Comparison of ENCODE assay signal across 25 cellular contexts in the genomic region with DNA sequence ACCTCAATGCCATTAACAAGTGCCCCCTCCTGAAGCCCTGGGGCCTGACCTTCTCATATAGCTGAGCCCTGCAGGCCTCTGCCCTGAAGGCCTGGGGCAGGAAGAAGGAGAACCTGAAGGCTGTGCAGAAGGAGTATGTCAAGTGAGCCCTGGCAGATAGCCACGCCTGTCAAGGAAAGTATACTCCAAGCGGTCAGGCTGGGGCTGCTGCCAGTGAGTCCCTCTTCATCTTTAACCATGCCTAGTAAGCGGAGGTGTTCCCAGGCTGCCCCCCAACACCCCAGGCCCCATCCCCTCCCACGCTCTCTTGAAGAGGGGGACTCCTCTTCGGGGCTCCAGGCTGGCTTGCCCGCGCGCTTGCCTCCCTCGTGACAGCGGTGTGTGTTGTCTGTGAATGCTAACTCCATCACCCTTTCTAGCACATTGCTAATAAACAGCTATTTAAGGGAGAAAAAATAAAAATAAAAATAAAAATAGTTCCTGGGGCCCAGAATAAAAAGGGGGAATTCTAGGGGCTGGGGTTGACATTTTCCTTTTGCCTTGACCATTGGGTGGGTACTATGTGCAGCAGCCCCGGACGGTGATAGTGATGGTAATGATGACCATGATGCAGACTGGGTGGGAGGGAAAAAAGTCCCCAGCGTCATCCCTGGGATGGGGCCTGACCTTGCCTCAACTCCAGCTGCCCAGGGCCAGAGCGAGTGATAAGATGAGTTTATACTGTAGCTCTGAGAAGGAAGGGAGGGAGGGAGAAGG. TPM values are rescaled to one million over a fixed set of nuclear protein-coding genes. Genes with fewer than 3 reads are reported as not detected.
A peak's percentile ranks its signal among the peaks of the same experiment; 100 is the strongest.
DNase-seq lines count a peak whose midpoint lies in the region; ATAC-seq and TF ChIP-seq lines count a peak whose summit lies in the region.
"Had no signal": no experiment of that assay in that cellular context is flagged by ENCODE, and none has a peak within 500 bp of the region (broad histone marks: within the 10 kb centered on the region; RNA-seq: fewer than 3 reads in every experiment).

No MANE protein-coding gene starts in this region.

- TF ChIP-seq EP300 in SK-N-SH (IDR thresholded peaks at IDR 0.05; ENCODE audit: borderline replicate concordance in 1 of 2, low read depth in 1 of 2, low read length in 1 of 2): no peak
- TF ChIP-seq EP300 in transverse colon (IDR thresholded peaks at IDR 0.05; ENCODE audit: low read depth): no peak

- in situ Hi-C loops in transverse colon (cut with MboI; ENCODE audit: low pct_ligation_motif_present in 1 of 4, low pct_unique_long_range_greater_than_20kb in 1 of 4, low sequenced_read_pairs in 3 of 4): no loop called here

- H3K79me2 ChIP-seq in SK-N-SH (ENCODE audit: insufficient read depth): peaks cover 18% of the 10 kb centered on the region

- no peaks in the 10 kb centered on the region for H3K9me2 ChIP-seq in SK-N-SH

- H3K4me3 Mint-ChIP-seq in activated T-cell treated with anti-CD3 and anti-CD28 coated beads, Interleukin-2, amount 50 U/mL, for 24 hours: no peak overlapping the region
- H3K4me3 Mint-ChIP-seq: activated naive CD8-positive, alpha-beta T cell treated with anti-CD3 and anti-CD28 coated beads, Interleukin-2, amount 10 ng/mL, durations not matched to agents 7 days and 5 days; activated T-helper 17 cell treated with anti-CD3 and anti-CD28 coated beads, Interleukin-2, amount 50 U/mL, for 72 hours; immature natural killer cell; natural killer cell; type B pancreatic cell had no signal

- H3K4me3 ChIP-seq in SK-N-SH (ENCODE audit: low read depth in 2 of 2, low read length in 1 of 2): no peak overlapping the region
- no peak overlapping the region for H3K4me3 ChIP-seq in fibroblast of pulmonary artery (replicated peaks; ENCODE audit: low read depth, low read length)
- H3K4me3 ChIP-seq in lower lobe of right lung: no peak overlapping the region
- no peak overlapping the region for H3K4me3 ChIP-seq in transverse colon
- H3K4me3 ChIP-seq: coronary artery, HAP-1 had no signal

- TF ChIP-seq POLR2A in transverse colon (IDR thresholded peaks at IDR 0.05): no peak

- H3K27me3 Mint-ChIP-seq in activated T-cell treated with anti-CD3 and anti-CD28 coated beads, Interleukin-2, amount 50 U/mL, for 24 hours: no peaks in the 10 kb centered on the region
- H3K27me3 Mint-ChIP-seq: activated T-helper 17 cell treated with anti-CD3 and anti-CD28 coated beads, Interleukin-2, amount 50 U/mL, for 72 hours; type B pancreatic cell had no signal

- no peaks in the 10 kb centered on the region for H3K27me3 ChIP-seq in SK-N-SH (ENCODE audit: insufficient read depth)
- H3K27me3 ChIP-seq in lower lobe of right lung (ENCODE audit: low read depth): no peaks in the 10 kb centered on the region
- no peaks in the 10 kb centered on the region for H3K27me3 ChIP-seq in transverse colon

- no peak overlapping the region for H3K9ac ChIP-seq in SK-N-SH

- H3K9me3 ChIP-seq in SK-N-SH: no peaks in the 10 kb centered on the region
- H3K9me3 ChIP-seq in lower lobe of right lung: no peaks in the 10 kb centered on the region
- H3K9me3 ChIP-seq in transverse colon: no peaks in the 10 kb centered on the region
- H3K9me3 ChIP-seq: HAP-1 had no signal

- no peak for TF ChIP-seq RAD21 in SK-N-SH (IDR thresholded peaks at IDR 0.05; ENCODE audit: low read length)

- DNase-seq in SK-N-SH: no peak
- peak; percentile 84 for DNase-seq in fibroblast of pulmonary artery (ENCODE audit: low read depth)
- DNase-seq in lower lobe of right lung: peak; percentile 88
- peak; percentile 69 for DNase-seq in transverse colon
- no peak for DNase-seq in activated T-cell treated with anti-CD3 and anti-CD28 coated beads, Interleukin-2, amount 50 U/mL, for 24 hours
- DNase-seq in NCI-H1930 (lab: John Stamatoyannopoulos, UW): no peak
- DNase-seq: activated CD4-positive, alpha-beta T cell treated with anti-CD3 and anti-CD28 coated beads for 4 hours; activated naive CD8-positive, alpha-beta T cell treated with anti-CD3 and anti-CD28 coated beads, Interleukin-2, amount 10 ng/mL, durations not matched to agents 7 days and 5 days; COR-L47; EL; immature natural killer cell; mesendoderm; natural killer cell; NCI-H1105; NCI-H2107; NCI-H524 treated with DMSO at 0.1 percent for 48 hours; stimulated activated naive CD8-positive, alpha-beta T cell treated with anti-CD3 and anti-CD28 coated beads, Interleukin-15, Interleukin-2, amounts not matched to agents 100 U/mL and 50 U/mL, for 24 hours had no signal

- no peak overlapping the region for H2AFZ ChIP-seq in SK-N-SH (ENCODE audit: low read depth)

- peaks cover 9% of the 10 kb centered on the region for H3F3A ChIP-seq in SK-N-SH (replicated peaks; ENCODE audit: insufficient read depth)

- CTCF ChIA-PET in SK-N-SH (lab: Yijun Ruan, JAX): no interaction called here

- WGBS in SK-N-SH (ENCODE audit: low lambda C conversion rate): 89% methylated on average over 14 of the region's 14 CpGs
- 74 to 86% methylated on average over 5 to 14 of the region's 14 CpGs for WGBS in transverse colon (ENCODE audit: low coverage in 1 of 2), 2 donors

- no peak overlapping the region for H3K4me2 ChIP-seq in SK-N-SH

- TF ChIP-seq CTCF in SK-N-SH (IDR thresholded peaks at IDR 0.05): no peak
- no peak for TF ChIP-seq CTCF in fibroblast of pulmonary artery (IDR thresholded peaks at IDR 0.05; ENCODE audit: low read length, missing control alignments)
- TF ChIP-seq CTCF in lower lobe of right lung (IDR thresholded peaks at IDR 0.05): no peak
- TF ChIP-seq CTCF in transverse colon (IDR thresholded peaks at IDR 0.05): no peak

- no peaks in the 10 kb centered on the region for H3K9me3 Mint-ChIP-seq in activated T-cell treated with anti-CD3 and anti-CD28 coated beads, Interleukin-2, amount 50 U/mL, for 24 hours
- H3K9me3 Mint-ChIP-seq: activated naive CD8-positive, alpha-beta T cell treated with anti-CD3 and anti-CD28 coated beads, Interleukin-2, amount 10 ng/mL, durations not matched to agents 7 days and 5 days; activated T-helper 17 cell treated with anti-CD3 and anti-CD28 coated beads, Interleukin-2, amount 50 U/mL, for 72 hours; immature natural killer cell; natural killer cell; type B pancreatic cell had no signal

- H3K36me3 ChIP-seq in SK-N-SH (replicated peaks in 1 of 2; ENCODE audit: control insufficient read depth in 1 of 2, insufficient read depth in 2 of 2, low read length in 1 of 2) (peaks cover 0 to 4% of the 10 kb centered on the region in 2 experiments), lower lobe of right lung (peaks cover 6% of the 10 kb centered on the region), transverse colon (no peaks in the 10 kb centered on the region)

- ATAC-seq in lower lobe of right lung (peak; percentile 11 to 47), HG03439 (IDR thresholded peaks at IDR 0.05; ENCODE audit: unreplicated experiment) (no peak), HG02571 (IDR thresholded peaks at IDR 0.05; ENCODE audit: unreplicated experiment) (no peak)
- ATAC-seq: activated T-helper 17 cell treated with anti-CD3 and anti-CD28 coated beads, Interleukin-2, amount 50 U/mL, for 72 hours; natural killer cell; stimulated activated naive CD8-positive, alpha-beta T cell treated with anti-CD3 and anti-CD28 coated beads, Interleukin-15, Interleukin-2, amounts not matched to agents 100 U/mL and 50 U/mL, for 24 hours had no signal

- POLR2A ChIA-PET in SK-N-SH (lab: Yijun Ruan, JAX): no interaction called here

- H3K27ac ChIP-seq in SK-N-SH (ENCODE audit: low read depth in 2 of 2, low read length in 1 of 2): no peak overlapping the region
- no peak overlapping the region for H3K27ac ChIP-seq in lower lobe of right lung
- H3K27ac ChIP-seq in transverse colon: peak overlapping the region; percentile 12 to 91 (median 87)

- H3K27ac Mint-ChIP-seq in activated T-cell treated with anti-CD3 and anti-CD28 coated beads, Interleukin-2, amount 50 U/mL, for 24 hours: no peak overlapping the region
- H3K27ac Mint-ChIP-seq: brain, immature natural killer cell, type B pancreatic cell had no signal

- H3K4me1 Mint-ChIP-seq in activated T-cell treated with anti-CD3 and anti-CD28 coated beads, Interleukin-2, amount 50 U/mL, for 24 hours (ENCODE audit: low read depth): peaks cover 32% of the 10 kb centered on the region

- no peaks in the 10 kb centered on the region for H4K20me1 ChIP-seq in SK-N-SH (ENCODE audit: insufficient read depth)

- H3K4me1 ChIP-seq in SK-N-SH (ENCODE audit: control insufficient read depth in 1 of 2, insufficient read depth in 2 of 2, low read depth in 1 of 2, low read length in 1 of 2): peaks cover 17 to 33% of the 10 kb centered on the region in 2 experiments
- peaks cover 72% of the 10 kb centered on the region for H3K4me1 ChIP-seq in lower lobe of right lung
- peaks cover 20 to 56% (median 28%) of the 10 kb centered on the region in 4 donors for H3K4me1 ChIP-seq in transverse colon

- intact Hi-C loops in lower lobe of right lung (cut with DNase I) (no loop called here), transverse colon (cut with DNase I; ENCODE audit: low total_unique reads) (no loop called here)

- H3K36me3 Mint-ChIP-seq in activated T-cell treated with anti-CD3 and anti-CD28 coated beads, Interleukin-2, amount 50 U/mL, for 24 hours (ENCODE audit: low read depth): peaks cover 16% of the 10 kb centered on the region
- H3K36me3 Mint-ChIP-seq: immature natural killer cell, natural killer cell had no signal

RNA-seq across cellular contexts. Expression of gene ALAS1, which starts 3.2 kb away (rescaled TPM):
- 42.4 and 47.9 TPM in 2 replicates for polyA plus RNA-seq in SK-N-SH (2012; rRNA removed)
- polyA plus RNA-seq in SK-N-SH (2012; cell fraction: cytosol; rRNA removed): 25.8 and 35.6 TPM in 2 replicates
- 43.9 and 67.3 TPM in 2 replicates for polyA plus RNA-seq in SK-N-SH (2012; cell fraction: nucleus; rRNA removed)
- total RNA-seq in lower lobe of right lung: 103 TPM
- total RNA-seq in transverse colon: 100 to 1,000 TPM in 1 of 4 donors, 10 to 100 TPM in 3; 70.1 to 101 (median 84.0) TPM

RNA-seq across cellular contexts. Expression of gene TLR9, which starts 30.7 kb away (rescaled TPM):
- 0.12 TPM in 1 of 2 replicates, not detected in the other for polyA plus RNA-seq in SK-N-SH (2012; rRNA removed)
- polyA plus RNA-seq in SK-N-SH (2012; cell fraction: cytosol; rRNA removed): not detected in 2 replicates
- polyA plus RNA-seq in SK-N-SH (2012; cell fraction: nucleus; rRNA removed): 0.31 and 0.38 TPM in 2 replicates
- total RNA-seq in lower lobe of right lung (1.0 TPM), transverse colon (under 1 TPM in 1 of 4 donors, not detected in 3; 0.16 TPM)
- total RNA-seq: RPMI7951 had no signal
- polyA plus RNA-seq: immature natural killer cell had no signal

RNA-seq across cellular contexts. Expression of gene POC1A, which starts 40.5 kb away (rescaled TPM):
- 9.6 and 11.7 TPM in 2 replicates for polyA plus RNA-seq in SK-N-SH (2012; rRNA removed)
- polyA plus RNA-seq in SK-N-SH (2012; cell fraction: cytosol; rRNA removed): 5.8 and 9.1 TPM in 2 replicates
- polyA plus RNA-seq in SK-N-SH (2012; cell fraction: nucleus; rRNA removed): 7.7 and 9.6 TPM in 2 replicates
- 2.7 TPM for total RNA-seq in lower lobe of right lung
- total RNA-seq in transverse colon: 1 to 10 TPM in 2 of 4 donors, under 1 TPM in 1, not detected in 1; 0.80 to 3.1 (median 2.2) TPM

RNA-seq across cellular contexts. Expression of gene TWF2, which starts 44.2 kb away (rescaled TPM):
- 157 and 188 TPM in 2 replicates for polyA plus RNA-seq in SK-N-SH (2012; rRNA removed)
- polyA plus RNA-seq in SK-N-SH (2012; cell fraction: cytosol; rRNA removed): 81.6 and 132 TPM in 2 replicates
- polyA plus RNA-seq in SK-N-SH (2012; cell fraction: nucleus; rRNA removed): 125 and 150 TPM in 2 replicates
- total RNA-seq in lower lobe of right lung (62.2 TPM), transverse colon (10 to 100 TPM; 29.9 to 82.7 (median 61.0) TPM)

RNA-seq across cellular contexts. Expression of gene PPM1M, which starts 50.8 kb away (rescaled TPM):
- polyA plus RNA-seq in SK-N-SH (2012; rRNA removed): 19.2 and 23.9 TPM in 2 replicates
- 11.7 and 15.6 TPM in 2 replicates for polyA plus RNA-seq in SK-N-SH (2012; cell fraction: cytosol; rRNA removed)
- polyA plus RNA-seq in SK-N-SH (2012; cell fraction: nucleus; rRNA removed): 56.2 and 60.9 TPM in 2 replicates
- total RNA-seq in lower lobe of right lung: 53.4 TPM
- total RNA-seq in transverse colon: 1 to 10 TPM; 2.0 to 8.4 (median 6.2) TPM

Comparison
In these comparisons a context has a peak if more than half of its experiments do, and no peak if none do; other contexts are left out.
1. DNase-seq: peak in fibroblast of pulmonary artery (single experiment), lower lobe of right lung (single experiment) and transverse colon (single experiment); none in SK-N-SH (single experiment), activated T-cell treated with anti-CD3 and anti-CD28 coated beads, Interleukin-2, amount 50 U/mL, for 24 hours (single experiment) and NCI-H1930 (0 of 2).
2. H3K27ac ChIP-seq: peak in transverse colon (4 of 4); none in SK-N-SH (0 of 2) and lower lobe of right lung (single experiment).
3. ATAC-seq: peak in lower lobe of right lung (2 of 2); none in HG03439 (single experiment) and HG02571 (single experiment).